10 cellular contexts compared by ENCODE assay signal in genomic region chr20:45832619-45833018, GRCh38. TPM values are rescaled to one million over a fixed set of nuclear protein-coding genes. Genes with fewer than 3 reads are reported as not detected.
DNase-seq lines count a peak whose midpoint lies in the region; ATAC-seq and TF ChIP-seq lines count a peak whose summit lies in the region.
"Had no signal": no experiment of that assay in that cellular context is flagged by ENCODE, and none has a peak within 500 bp of the region (broad histone marks: within the 10 kb centered on the region; RNA-seq: fewer than 3 reads in every experiment).

No MANE protein-coding gene starts in this region.

- peaks cover 16% of the 10 kb centered on the region for H3K27me3 Mint-ChIP-seq in GM23338 (ENCODE audit: insufficient read depth, low read depth, poor library complexity)
- no peaks in the 10 kb centered on the region for H3K27me3 Mint-ChIP-seq in activated B cell treated with CpG ODN at 0.5 μM for 24 hours
- no peaks in the 10 kb centered on the region for H3K27me3 Mint-ChIP-seq in glutamatergic neuron (ENCODE audit: unreplicated experiment)

- H3K9me3 ChIP-seq in skeletal muscle satellite cell (replicated peaks; ENCODE audit: low read length): no peaks in the 10 kb centered on the region

- H3K9ac ChIP-seq in skeletal muscle satellite cell (ENCODE audit: low read depth, low read length): peak overlapping the region; percentile 90

- H3K4me1 ChIP-seq in GM23338 (ENCODE audit: insufficient read depth): peaks cover 20% of the 10 kb centered on the region; the same call in 1 of the 2 replicates
- H3K4me1 ChIP-seq in skeletal muscle satellite cell (ENCODE audit: control insufficient read depth, insufficient read depth, low read length): peaks cover 40% of the 10 kb centered on the region

- H3K36me3 Mint-ChIP-seq in GM23338 (ENCODE audit: low read depth) (peaks cover 14% of the 10 kb centered on the region; the same call in 2 of the 3 replicates), activated B cell treated with CpG ODN at 0.5 μM for 24 hours (ENCODE audit: low read depth) (no peaks in the 10 kb centered on the region), glutamatergic neuron (ENCODE audit: unreplicated experiment) (no peaks in the 10 kb centered on the region)
- H3K36me3 Mint-ChIP-seq: activated naive CD4-positive, alpha-beta T cell treated with anti-CD3 and anti-CD28 coated beads, Interleukin-2, amount 50 U/mL, for 72 hours had no signal

- CTCF ChIA-PET in activated B cell treated with CpG ODN at 0.5 μM for 24 hours (lab: Charles Lee): interaction anchor here (1.2 kb wide), 1 partner anchor 33 kb away, joined by 3 read pairs; no protein-coding TSS in a partner anchor

- H3K9me3 Mint-ChIP-seq in GM23338 (no peaks in the 10 kb centered on the region; the same call in 2 of the 3 replicates), activated B cell treated with CpG ODN at 0.5 μM for 24 hours (no peaks in the 10 kb centered on the region), glutamatergic neuron (ENCODE audit: unreplicated experiment) (no peaks in the 10 kb centered on the region)
- H3K9me3 Mint-ChIP-seq: activated naive CD4-positive, alpha-beta T cell treated with anti-CD3 and anti-CD28 coated beads, Interleukin-2, amount 50 U/mL, for 72 hours had no signal

- H3K27ac ChIP-seq in GM23338 (ENCODE audit: low read depth): no peak overlapping the region

- intact Hi-C loops in activated B cell treated with CpG ODN at 0.5 μM for 24 hours (cut with micrococcal nuclease): loop anchor here (5.0 kb wide), 1 partner anchor 60 kb away; the partner anchor contains the start of genes CTSA and NEURL2
- intact Hi-C loops in posterior vena cava (cut with DNase I): loop anchor here in 1 of 2 donors (1.0 kb wide), 1 partner anchor 46 kb away; no protein-coding TSS in a partner anchor

- H2AFZ ChIP-seq in GM23338: peak overlapping the region; percentile 93

- 0 out of 2 replicates have a peak, but pooled peaks cover 3% of the 10 kb centered on the region for H3K79me2 ChIP-seq in GM23338 (replicated peaks; ENCODE audit: insufficient read depth)

- H3K4me3 Mint-ChIP-seq in GM23338 (peak overlapping the region; percentile 77), activated B cell treated with CpG ODN at 0.5 μM for 24 hours (peak overlapping the region; percentile 86), glutamatergic neuron (ENCODE audit: unreplicated experiment) (peak overlapping the region; percentile 81)

- ATAC-seq in GM23338 (no peak), activated B cell treated with CpG ODN at 0.5 μM for 24 hours (ENCODE audit: low read depth) (no peak), GM18870 (IDR thresholded peaks at IDR 0.05; ENCODE audit: unreplicated experiment) (no peak), GM19397 (IDR thresholded peaks at IDR 0.05; ENCODE audit: unreplicated experiment) (no peak), GM19452 (IDR thresholded peaks at IDR 0.05; ENCODE audit: unreplicated experiment) (no peak)

- TF ChIP-seq CTCF in GM23338 (conservative IDR thresholded peaks at IDR 0.05; ENCODE audit: low read depth in 2 of 2) (no peak), activated B cell treated with CpG ODN at 0.5 μM for 24 hours (IDR thresholded peaks at IDR 0.05) (no peak), glutamatergic neuron (IDR thresholded peaks at IDR 0.05; ENCODE audit: partially characterized antibody, unreplicated experiment) (no peak)

- H3K36me3 ChIP-seq in GM23338 (ENCODE audit: insufficient read depth) (no peaks in the 10 kb centered on the region), skeletal muscle satellite cell (ENCODE audit: insufficient read depth, low read length) (peaks cover 3% of the 10 kb centered on the region)

- H3K9me2 ChIP-seq in GM23338 (ENCODE audit: insufficient read depth): no peaks in the 10 kb centered on the region

- H3K4me3 ChIP-seq in GM23338: no peak overlapping the region
- no peak overlapping the region for H3K4me3 ChIP-seq in skeletal muscle satellite cell (ENCODE audit: low read length)

- H3K4me1 Mint-ChIP-seq in GM23338: peaks cover 12% of the 10 kb centered on the region
- H3K4me1 Mint-ChIP-seq in activated B cell treated with CpG ODN at 0.5 μM for 24 hours: peaks cover 10% of the 10 kb centered on the region
- H3K4me1 Mint-ChIP-seq in glutamatergic neuron (ENCODE audit: low read depth, unreplicated experiment): no peaks in the 10 kb centered on the region

- H3K27me3 ChIP-seq in GM23338 (ENCODE audit: insufficient read depth) (no peaks in the 10 kb centered on the region), skeletal muscle satellite cell (ENCODE audit: control insufficient read depth, insufficient read depth, low read length) (no peaks in the 10 kb centered on the region)

- DNase-seq in GM23338 (ENCODE audit: low spot score): no peak
- DNase-seq in activated B cell treated with CpG ODN at 0.5 μM for 24 hours: no peak
- DNase-seq in glutamatergic neuron: no peak
- no peak for DNase-seq in posterior vena cava (ENCODE audit: low spot score)
- DNase-seq: NCI-H2171 had no signal

- H3F3A ChIP-seq in GM23338 (replicated peaks; ENCODE audit: low read depth): peaks cover 15% of the 10 kb centered on the region

- no peak overlapping the region for H3K27ac Mint-ChIP-seq in GM23338
- no peak overlapping the region for H3K27ac Mint-ChIP-seq in activated B cell treated with CpG ODN at 0.5 μM for 24 hours
- no peak overlapping the region for H3K27ac Mint-ChIP-seq in glutamatergic neuron (ENCODE audit: unreplicated experiment)

- POLR2A ChIA-PET in activated B cell treated with CpG ODN at 0.5 μM for 24 hours (lab: Charles Lee): interaction anchor here (1.2 kb wide), 2 partner anchors 48 to 102 kb away, joined by 4 to 5 read pairs; partner anchors contain the start of genes PCIF1 and ZSWIM1

- peak overlapping the region; percentile 85; the same call in 1 of the 2 replicates for H3K4me2 ChIP-seq in GM23338
- peak overlapping the region; percentile 96 for H3K4me2 ChIP-seq in skeletal muscle satellite cell (ENCODE audit: low read length)

- H4K20me1 ChIP-seq in GM23338 (replicated peaks; ENCODE audit: insufficient read depth): peaks cover 13% of the 10 kb centered on the region; the same call in 1 of the 2 replicates

TF ChIP-seq in GM23338, 12 proteins besides CTCF, POLR2A, EP300 and RAD21 (continues in another document):
- TF ChIP-seq JUNB (IDR thresholded peaks at IDR 0.05; ENCODE audit: unreplicated experiment): no peak
- TF ChIP-seq STAT1 (IDR thresholded peaks at IDR 0.05; ENCODE audit: unreplicated experiment): no peak

RNA-seq across cellular contexts. Expression of gene SNX21, which starts 1.0 kb away (rescaled TPM):
- 26.7 and 31.5 TPM in 2 replicates for total RNA-seq in GM23338 (2014; rRNA removed; shearing (Covaris generic))
- polyA plus RNA-seq in GM23338 (2016; fragmentation: Nextera tagmentation; extraction: Ambion mirVana): 13.3 and 15.5 TPM in 2 replicates
- 0.49 and 0.93 TPM in 2 replicates for total RNA-seq in activated B cell treated with CpG ODN at 0.5 μM for 24 hours
- total RNA-seq in glutamatergic neuron (ENCODE audit: unreplicated experiment): 10.2 TPM
- total RNA-seq in skeletal muscle satellite cell (2012; rRNA removed): 56.0 and 70.3 TPM in 2 replicates
- 10 to 100 TPM; 35.8 to 55.4 TPM for total RNA-seq in posterior vena cava

RNA-seq across cellular contexts. Expression of gene TNNC2, which starts 5.5 kb away (rescaled TPM):
- 0.59 TPM in 1 of 2 replicates, not detected in the other for total RNA-seq in GM23338 (2014; rRNA removed; shearing (Covaris generic))
- polyA plus RNA-seq in GM23338 (2016; fragmentation: Nextera tagmentation; extraction: Ambion mirVana): 32.5 and 33.3 TPM in 2 replicates
- total RNA-seq in activated B cell treated with CpG ODN at 0.5 μM for 24 hours: 0.32 TPM in 1 of 2 replicates, not detected in the other
- 0.64 TPM for total RNA-seq in glutamatergic neuron (ENCODE audit: unreplicated experiment)
- 6.8 TPM in 1 of 2 replicates, not detected in the other for total RNA-seq in skeletal muscle satellite cell (2012; rRNA removed)
- total RNA-seq in posterior vena cava: under 1 TPM; 0.48 to 0.60 TPM
- total RNA-seq: activated naive CD4-positive, alpha-beta T cell treated with anti-CD3 and anti-CD28 coated beads, Interleukin-2, amount 50 U/mL, for 72 hours had no signal

RNA-seq across cellular contexts. Expression of gene UBE2C, which starts 20.2 kb away (rescaled TPM):
- 198 and 247 TPM in 2 replicates for total RNA-seq in GM23338 (2014; rRNA removed; shearing (Covaris generic))
- 698 and 742 TPM in 2 replicates for polyA plus RNA-seq in GM23338 (2016; fragmentation: Nextera tagmentation; extraction: Ambion mirVana)
- total RNA-seq in activated B cell treated with CpG ODN at 0.5 μM for 24 hours (2.4 and 3.3 TPM in 2 replicates), glutamatergic neuron (ENCODE audit: unreplicated experiment) (33.0 TPM), posterior vena cava (under 1 TPM in 1 of 2 donors, not detected in 1; 0.79 TPM)
- total RNA-seq in skeletal muscle satellite cell (2012; rRNA removed): 15.7 and 30.6 TPM in 2 replicates

RNA-seq across cellular contexts. Expression of gene ACOT8, which starts 24.6 kb away (rescaled TPM):
- 55.6 and 75.2 TPM in 2 replicates for total RNA-seq in GM23338 (2014; rRNA removed; shearing (Covaris generic))
- 42.0 and 43.1 TPM in 2 replicates for polyA plus RNA-seq in GM23338 (2016; fragmentation: Nextera tagmentation; extraction: Ambion mirVana)
- 24.5 and 27.3 TPM in 2 replicates for total RNA-seq in activated B cell treated with CpG ODN at 0.5 μM for 24 hours
- total RNA-seq in glutamatergic neuron (ENCODE audit: unreplicated experiment): 33.8 TPM
- 29.3 and 33.2 TPM in 2 replicates for total RNA-seq in skeletal muscle satellite cell (2012; rRNA removed)
- total RNA-seq in posterior vena cava: 10 to 100 TPM; 12.2 to 14.1 TPM

RNA-seq across cellular contexts. Expression of gene ZSWIM3, which starts 24.8 kb away (rescaled TPM):
- 7.5 and 8.2 TPM in 2 replicates for total RNA-seq in GM23338 (2014; rRNA removed; shearing (Covaris generic))
- polyA plus RNA-seq in GM23338 (2016; fragmentation: Nextera tagmentation; extraction: Ambion mirVana): 2.0 and 3.0 TPM in 2 replicates
- 5.9 and 6.4 TPM in 2 replicates for total RNA-seq in activated B cell treated with CpG ODN at 0.5 μM for 24 hours
- total RNA-seq in glutamatergic neuron (ENCODE audit: unreplicated experiment): 7.9 TPM
- 4.8 TPM in 2 replicates for total RNA-seq in skeletal muscle satellite cell (2012; rRNA removed)
- 1 to 10 TPM; 2.3 to 2.5 TPM for total RNA-seq in posterior vena cava
